In genomic region chr10:87650838-87651237, GRCh38 we compare ENCODE assay signal across 22 cellular contexts. TPM values are rescaled to one million over a fixed set of nuclear protein-coding genes. Genes with fewer than 3 reads are reported as not detected.
DNase-seq lines count a peak whose midpoint lies in the region; ATAC-seq and TF ChIP-seq lines count a peak whose summit lies in the region.
"Had no signal": no experiment of that assay in that cellular context is flagged by ENCODE, and none has a peak within 500 bp of the region (broad histone marks: within the 10 kb centered on the region; RNA-seq: fewer than 3 reads in every experiment).

No MANE protein-coding gene starts in this region.

- no peak overlapping the region for H3K4me2 ChIP-seq in GM23338
- H3K4me2 ChIP-seq in trophoblast cell (ENCODE audit: low read length): no peak overlapping the region
- H3K4me2 ChIP-seq: A549 had no signal

- H3K27me3 Mint-ChIP-seq in GM23338 (ENCODE audit: insufficient read depth, low read depth, poor library complexity) (no peaks in the 10 kb centered on the region), WTC11 (ENCODE audit: low read depth) (no peaks in the 10 kb centered on the region)

- no peak overlapping the region for H3K9ac ChIP-seq in iPS-18a (ENCODE audit: low read length)
- no peak overlapping the region for H3K9ac ChIP-seq in trophoblast cell (ENCODE audit: low read length)

- DNase-seq in GM23338 (ENCODE audit: low spot score): no peak
- DNase-seq in WTC11 (ENCODE audit: low spot score): no peak
- peak in 1 of 2 donors; percentile 36 for DNase-seq in trophoblast cell
- no peak for DNase-seq in NCI-H524 treated with DMSO at 0.1 percent for 48 hours (lab: John Stamatoyannopoulos, UW)
- DNase-seq in activated CD4-positive, alpha-beta T cell treated with anti-CD3 and anti-CD28 coated beads, Interleukin-2, amount 50 U/mL, for 4 hours: no peak
- no peak for DNase-seq in AML-193 (lab: John Stamatoyannopoulos, UW)
- DNase-seq: 8988T; ACHN; C1 segment of cervical spinal cord; Calu3; CD4-positive, alpha-beta memory T cell; COR-L47; DMS53; DMS79 treated with DMSO at 0.1 percent for 48 hours; GF-D8; GOT3; H7 had no signal

- no peak overlapping the region for H3K23ac ChIP-seq in trophoblast cell (ENCODE audit: low read length)

- H3K36me3 Mint-ChIP-seq in GM23338 (ENCODE audit: low read depth): peaks cover 4% of the 10 kb centered on the region; the same call in 1 of the 3 replicates
- no peaks in the 10 kb centered on the region; the same call in 1 of the 2 replicates for H3K36me3 Mint-ChIP-seq in WTC11
- H3K36me3 Mint-ChIP-seq: CD4-positive, alpha-beta memory T cell had no signal

- ATAC-seq in GM23338 (no peak), WTC11 (no peak), GM18907 (IDR thresholded peaks at IDR 0.05; ENCODE audit: unreplicated experiment) (no peak)
- ATAC-seq: A549, HCT116 had no signal

- no peak overlapping the region for H4K91ac ChIP-seq in trophoblast cell (ENCODE audit: low read depth, low read length)

- no peak overlapping the region for H4K8ac ChIP-seq in trophoblast cell (ENCODE audit: low read depth, low read length)

- H3K9me3 ChIP-seq in iPS-18a (ENCODE audit: control insufficient read depth, low read depth, low read length): no peaks in the 10 kb centered on the region
- no peaks in the 10 kb centered on the region for H3K9me3 ChIP-seq in trophoblast cell (ENCODE audit: insufficient read depth, low read depth, low read length)

- POLR2A ChIA-PET in WTC11 (lab: Charles Lee): no interaction called here

- TF ChIP-seq CTCF in GM23338 (conservative IDR thresholded peaks at IDR 0.05; ENCODE audit: low read depth in 2 of 2): no peak
- no peak for TF ChIP-seq CTCF in WTC11 (IDR thresholded peaks at IDR 0.05)

- H3K9me3 Mint-ChIP-seq in GM23338: peaks cover 8% of the 10 kb centered on the region; the same call in 2 of the 3 replicates
- H3K9me3 Mint-ChIP-seq in WTC11: peaks cover 14% of the 10 kb centered on the region

- no peak overlapping the region for H3K4me3 Mint-ChIP-seq in GM23338
- no peak overlapping the region for H3K4me3 Mint-ChIP-seq in WTC11
- H3K4me3 Mint-ChIP-seq: CD4-positive, alpha-beta memory T cell had no signal

- H3K27ac Mint-ChIP-seq in GM23338 (peak overlapping the region; percentile 74; the same call in 1 of the 2 replicates), WTC11 (peak overlapping the region; percentile 58; the same call in 1 of the 2 replicates)
- H3K27ac Mint-ChIP-seq: CD4-positive, alpha-beta memory T cell had no signal

- H2AK5ac ChIP-seq in trophoblast cell (ENCODE audit: low read length): no peak overlapping the region

- no peaks in the 10 kb centered on the region for H4K20me1 ChIP-seq in GM23338 (replicated peaks; ENCODE audit: insufficient read depth)

- H3K36me3 ChIP-seq in GM23338 (ENCODE audit: insufficient read depth) (no peaks in the 10 kb centered on the region), iPS-18a (ENCODE audit: control insufficient read depth, low read depth, low read length) (no peaks in the 10 kb centered on the region), trophoblast cell (ENCODE audit: control insufficient read depth in 1 of 2, insufficient read depth in 2 of 2, low read length in 2 of 2) (no peaks in the 10 kb centered on the region)

- WGBS in trophoblast cell (ENCODE audit: extremely low coverage, insufficient coverage, insufficient read length): no CpG with 5 or more reads among the region's 1 CpG

- H3K27me3 ChIP-seq in GM23338 (ENCODE audit: insufficient read depth): no peaks in the 10 kb centered on the region
- H3K27me3 ChIP-seq in iPS-18a (ENCODE audit: control insufficient read depth, insufficient read depth, low read length): no peaks in the 10 kb centered on the region
- H3K27me3 ChIP-seq in trophoblast cell (ENCODE audit: insufficient read depth, low read length): no peaks in the 10 kb centered on the region

- H3K9me2 ChIP-seq in GM23338 (ENCODE audit: insufficient read depth): peaks cover 8% of the 10 kb centered on the region; the same call in 1 of the 2 replicates

- peaks cover 29% of the 10 kb centered on the region for H3K4me1 Mint-ChIP-seq in GM23338
- peaks cover 31% of the 10 kb centered on the region for H3K4me1 Mint-ChIP-seq in WTC11
- H3K4me1 Mint-ChIP-seq: CD4-positive, alpha-beta memory T cell had no signal

- no peak overlapping the region for H3K4ac ChIP-seq in trophoblast cell (ENCODE audit: low read depth, low read length)

- no peak overlapping the region for H2BK5ac ChIP-seq in trophoblast cell (ENCODE audit: low read depth, low read length, poor library complexity)

- H3K27ac ChIP-seq in GM23338 (ENCODE audit: low read depth) (no peak overlapping the region), iPS-18a (ENCODE audit: low read length) (peak overlapping the region; percentile 82), trophoblast cell (ENCODE audit: low read depth, low read length) (no peak overlapping the region)
- H3K27ac ChIP-seq: A549 had no signal

- H3K79me1 ChIP-seq in trophoblast cell (ENCODE audit: low read length): no peaks in the 10 kb centered on the region

- H3K4me1 ChIP-seq in GM23338 (ENCODE audit: insufficient read depth) (peaks cover 9% of the 10 kb centered on the region), iPS-18a (ENCODE audit: control insufficient read depth, low read depth, low read length) (peaks cover 23% of the 10 kb centered on the region), trophoblast cell (ENCODE audit: control insufficient read depth in 1 of 2, insufficient read depth in 2 of 2, low read length in 2 of 2) (peaks cover 8 to 10% of the 10 kb centered on the region in 2 experiments)

- H3F3A ChIP-seq in GM23338 (replicated peaks; ENCODE audit: low read depth): no peaks in the 10 kb centered on the region

- no peak overlapping the region for H3K18ac ChIP-seq in trophoblast cell (ENCODE audit: low read length)

- no peak overlapping the region for H3K14ac ChIP-seq in trophoblast cell (ENCODE audit: low read length)

- H3K4me3 ChIP-seq in GM23338: no peak overlapping the region
- H3K4me3 ChIP-seq in iPS-18a (ENCODE audit: low read length): no peak overlapping the region
- no peak overlapping the region for H3K4me3 ChIP-seq in trophoblast cell (ENCODE audit: low read depth, low read length)
- H3K4me3 ChIP-seq: A549 had no signal

- H2AFZ ChIP-seq in GM23338 (no peak overlapping the region), trophoblast cell (ENCODE audit: insufficient read depth, low read length, poor library complexity) (no peak overlapping the region)

- no peak overlapping the region for H2BK120ac ChIP-seq in trophoblast cell (ENCODE audit: insufficient read depth, low read length, poor library complexity)

- H3K79me2 ChIP-seq in GM23338 (replicated peaks; ENCODE audit: insufficient read depth) (no peaks in the 10 kb centered on the region), trophoblast cell (ENCODE audit: control insufficient read depth, insufficient read depth, low read length, poor library complexity) (no peaks in the 10 kb centered on the region)

- H2BK12ac ChIP-seq in trophoblast cell (ENCODE audit: low read length): peak overlapping the region; percentile 40

- CTCF ChIA-PET in WTC11 (lab: Charles Lee): interaction anchor here (1.4 kb wide), 1 partner anchor 24 kb away, joined by 4 read pairs; no protein-coding TSS in a partner anchor

- H4K12ac ChIP-seq in trophoblast cell (ENCODE audit: low read depth, low read length): no peak overlapping the region

TF ChIP-seq in GM23338, 12 proteins besides CTCF, POLR2A, EP300 and RAD21 (continues in another document):
- no peak for TF ChIP-seq EZH2 (IDR thresholded peaks at IDR 0.05; ENCODE audit: low read depth, unreplicated experiment)

TF ChIP-seq in WTC11, 78 proteins besides CTCF, POLR2A, EP300 and RAD21 (continues in another document):
- TF ChIP-seq IRF2 (CRISPR knock-in tag; IDR thresholded peaks at IDR 0.05; ENCODE audit: borderline replicate concordance, low read depth): no peak
- 0 out of 2 replicates have a peak, but pooled peaks have one; percentile 39 for TF ChIP-seq ERG (CRISPR knock-in tag; IDR thresholded peaks at IDR 0.05)
- 0 out of 2 replicates have a peak, but pooled peaks have one; percentile 52 for TF ChIP-seq PRRX2 (CRISPR knock-in tag; IDR thresholded peaks at IDR 0.05)
- no peak for TF ChIP-seq SP1 (CRISPR knock-in tag; conservative IDR thresholded peaks at IDR 0.05)
- TF ChIP-seq ZNF121 (CRISPR knock-in tag; IDR thresholded peaks at IDR 0.05): no peak
- TF ChIP-seq MXD4 (CRISPR knock-in tag; IDR thresholded peaks at IDR 0.05; ENCODE audit: borderline replicate concordance): peak; percentile 87; the same call in 1 of the 2 replicates
- TF ChIP-seq ZNF416 (CRISPR knock-in tag; IDR thresholded peaks at IDR 0.05): no peak
- TF ChIP-seq SOX15 (CRISPR knock-in tag; IDR thresholded peaks at IDR 0.05): no peak

RNA-seq across cellular contexts. Expression of gene PAPSS2, which starts 8.8 kb away (rescaled TPM):
- 17.1 and 19.6 TPM in 2 replicates for total RNA-seq in GM23338 (2014; rRNA removed; shearing (Covaris generic))
- polyA plus RNA-seq in GM23338 (2016; fragmentation: Nextera tagmentation; extraction: Ambion mirVana): 12.9 and 13.2 TPM in 2 replicates
- 22.1 to 30.4 TPM (median 29.7 TPM) in 3 replicates for total RNA-seq in WTC11 (2021)
- polyA plus RNA-seq in trophoblast cell (2013): 3.2 and 3.4 TPM in 2 replicates
- total RNA-seq: G401 had no signal
